17 cellular contexts compared by ENCODE assay signal in genomic region chr10:1394155-1394912, GRCh38.
"Had no signal": no experiment of that assay in that cellular context is flagged by ENCODE, and none has a peak within 500 bp of the region (broad histone marks: within the 10 kb centered on the region; RNA-seq: fewer than 3 reads in every experiment).

No MANE protein-coding gene starts in this region.

- DNase-seq: activated CD4-positive, alpha-beta T cell treated with anti-CD3 and anti-CD28 coated beads, Interleukin-2, amount 50 U/mL, for 48 hours; activated naive CD4-positive, alpha-beta T cell treated with anti-CD3 and anti-CD28 coated beads, Interleukin-2, amount 10 ng/mL, durations not matched to agents 7 days and 5 days; aorta; brain microvascular endothelial cell; effector memory CD4-positive, alpha-beta T cell; left cardiac atrium; lower lobe of right lung; SJCRH30; SW 1271; T-helper 2 cell; WERI-Rb-1 had no signal

- H3K36me3 Mint-ChIP-seq: activated naive CD4-positive, alpha-beta T cell treated with anti-CD3 and anti-CD28 coated beads, Interleukin-2, amount 10 ng/mL, durations not matched to agents 7 days and 5 days; mesothelial cell of epicardium had no signal

- H3K9me3 ChIP-seq: lower lobe of right lung, SJCRH30, tibial artery had no signal

- H3K27ac Mint-ChIP-seq: activated naive CD4-positive, alpha-beta T cell treated with anti-CD3 and anti-CD28 coated beads, Interleukin-2, amount 10 ng/mL, durations not matched to agents 7 days and 5 days; activated T-helper 2 cell treated with anti-CD3 and anti-CD28 coated beads, Interferon-gamma antibody, Interleukin-2, Interleukin-4, amounts not matched to agents 10 μg/mL and 5 μg/mL and 100 μg/mL, durations not matched to agents 14 hours and 24 hours and 36 hours; dendritic cell treated with granulocyte-macrophage colony-stimulating factor and Interleukin-4, amounts not matched to agents 40 ng/mL and 50 ng/mL, for 4 days; mesothelial cell of epicardium; progenitor cell of endocrine pancreas had no signal

- H3K27ac ChIP-seq: brain microvascular endothelial cell, hepatocyte, lower lobe of right lung, SJCRH30, tibial artery, WERI-Rb-1 had no signal

- H3K27me3 ChIP-seq: brain microvascular endothelial cell, hepatocyte, SJCRH30 had no signal

- ATAC-seq: left cardiac atrium had no signal

- H3K4me3 ChIP-seq: hepatocyte, lower lobe of right lung, SJCRH30, tibial artery had no signal

- H3K36me3 ChIP-seq: brain microvascular endothelial cell, lower lobe of right lung, SJCRH30, tibial artery, WERI-Rb-1 had no signal

- H3K9me3 Mint-ChIP-seq: activated naive CD4-positive, alpha-beta T cell treated with anti-CD3 and anti-CD28 coated beads, Interleukin-2, amount 10 ng/mL, durations not matched to agents 7 days and 5 days; activated T-helper 2 cell treated with anti-CD3 and anti-CD28 coated beads, Interferon-gamma antibody, Interleukin-2, Interleukin-4, amounts not matched to agents 10 μg/mL and 5 μg/mL and 100 μg/mL, durations not matched to agents 14 hours and 24 hours and 36 hours; dendritic cell treated with granulocyte-macrophage colony-stimulating factor and Interleukin-4, amounts not matched to agents 40 ng/mL and 50 ng/mL, for 4 days; mesothelial cell of epicardium had no signal

- H3K27me3 Mint-ChIP-seq: activated naive CD4-positive, alpha-beta T cell treated with anti-CD3 and anti-CD28 coated beads, Interleukin-2, amount 10 ng/mL, durations not matched to agents 7 days and 5 days; dendritic cell treated with granulocyte-macrophage colony-stimulating factor and Interleukin-4, amounts not matched to agents 40 ng/mL and 50 ng/mL, for 4 days had no signal

- H3K4me1 Mint-ChIP-seq: activated naive CD4-positive, alpha-beta T cell treated with anti-CD3 and anti-CD28 coated beads, Interleukin-2, amount 10 ng/mL, durations not matched to agents 7 days and 5 days had no signal

- H3K4me1 ChIP-seq: lower lobe of right lung, SJCRH30, tibial artery had no signal

- H3K4me3 Mint-ChIP-seq: activated naive CD4-positive, alpha-beta T cell treated with anti-CD3 and anti-CD28 coated beads, Interleukin-2, amount 10 ng/mL, durations not matched to agents 7 days and 5 days; dendritic cell treated with granulocyte-macrophage colony-stimulating factor and Interleukin-4, amounts not matched to agents 40 ng/mL and 50 ng/mL, for 4 days; mesothelial cell of epicardium had no signal
